Comparison of ENCODE assay signal across 16 cellular contexts in genomic region chr1:33332881-33333280, GRCh38. TPM values are rescaled to one million over a fixed set of nuclear protein-coding genes. Genes with fewer than 3 reads are reported as not detected.
DNase-seq lines count a peak whose midpoint lies in the region; ATAC-seq, FAIRE-seq and TF ChIP-seq lines count a peak whose summit lies in the region.
"Had no signal": no experiment of that assay in that cellular context is flagged by ENCODE, and none has a peak within 500 bp of the region (broad histone marks: within the 10 kb centered on the region; RNA-seq: fewer than 3 reads in every experiment).

No MANE protein-coding gene starts in this region.

- H3K79me2 ChIP-seq in astrocyte (ENCODE audit: insufficient read depth, low read length): peaks cover 93% of the 10 kb centered on the region

- DNase-seq in Ammon's horn (ENCODE audit: low spot score): peak; percentile 55
- no peak for DNase-seq in astrocyte (ENCODE audit: low read depth)
- peak; percentile 30 for DNase-seq in iris pigment epithelial cell (ENCODE audit: low read depth)
- DNase-seq in NCI-H82 (lab: John Stamatoyannopoulos, UW): no peak
- DNase-seq in GDM1 (lab: John Stamatoyannopoulos, UW): no peak
- DNase-seq: activated CD4-positive, alpha-beta memory T cell treated with anti-CD3 and anti-CD28 coated beads for 36 hours; activated naive CD8-positive, alpha-beta T cell treated with anti-CD3 and anti-CD28 coated beads, Interleukin-2, amount 10 ng/mL, durations not matched to agents 7 days and 5 days; MV-4-11; NCI-H2227 treated with DMSO at 0.1 percent for 48 hours; T-helper 17 cell had no signal

- TF ChIP-seq CTCF in astrocyte (IDR thresholded peaks at IDR 0.05; ENCODE audit: insufficient read depth, low read depth, low read length): no peak

- H3K36me3 ChIP-seq in astrocyte (ENCODE audit: insufficient read depth, low read length) (peaks cover 74% of the 10 kb centered on the region), rectal smooth muscle tissue (ENCODE audit: control insufficient read depth, insufficient read depth, low read length) (peaks cover 41% of the 10 kb centered on the region)

- no peaks in the 10 kb centered on the region for H3K9me3 ChIP-seq in astrocyte (ENCODE audit: insufficient read depth, low read depth, low read length)

- H3K27me3 ChIP-seq in astrocyte (ENCODE audit: insufficient read depth, low read length) (no peaks in the 10 kb centered on the region), rectal smooth muscle tissue (ENCODE audit: control insufficient read depth, insufficient read depth, low read length) (no peaks in the 10 kb centered on the region)

- no peak overlapping the region for H3K4me2 ChIP-seq in astrocyte (ENCODE audit: low read length)

- peak overlapping the region; percentile 37 for H3K9ac ChIP-seq in astrocyte (ENCODE audit: low read length)
- H3K9ac ChIP-seq in rectal smooth muscle tissue (ENCODE audit: low read length): no peak overlapping the region

- no peak for FAIRE-seq in astrocyte (lab: Jason Lieb, UNC)
- FAIRE-seq: H54 had no signal

- peak overlapping the region; percentile 44 for H3K27ac ChIP-seq in astrocyte (ENCODE audit: low read depth, low read length)
- H3K27ac ChIP-seq in rectal smooth muscle tissue (ENCODE audit: low read depth, low read length): peak overlapping the region; percentile 41

- H4K20me1 ChIP-seq in astrocyte (ENCODE audit: insufficient read depth, low read length): peaks cover 100% of the 10 kb centered on the region

- H3K36me3 Mint-ChIP-seq in astrocyte (ENCODE audit: low read depth, unreplicated experiment): peaks cover 51% of the 10 kb centered on the region

- H3K4me3 ChIP-seq in astrocyte (ENCODE audit: insufficient read depth, low read depth, low read length) (no peak overlapping the region), rectal smooth muscle tissue (ENCODE audit: low read length) (no peak overlapping the region)

- ATAC-seq in HG02970 (IDR thresholded peaks at IDR 0.05; ENCODE audit: low FRiP score, unreplicated experiment): no peak
- ATAC-seq in GM19455 (IDR thresholded peaks at IDR 0.05; ENCODE audit: unreplicated experiment): no peak
- ATAC-seq: T-helper 17 cell had no signal

- H3K27me3 Mint-ChIP-seq in astrocyte (ENCODE audit: low read depth, unreplicated experiment): no peaks in the 10 kb centered on the region
- H3K27me3 Mint-ChIP-seq: activated CD4-positive, alpha-beta memory T cell treated with anti-CD3 and anti-CD28 coated beads for 36 hours; activated naive CD8-positive, alpha-beta T cell treated with anti-CD3 and anti-CD28 coated beads, Interleukin-2, amount 10 ng/mL, durations not matched to agents 7 days and 5 days; T-helper 17 cell had no signal

- no peaks in the 10 kb centered on the region for H3K9me3 Mint-ChIP-seq in astrocyte (ENCODE audit: unreplicated experiment)
- H3K9me3 Mint-ChIP-seq: activated CD4-positive, alpha-beta memory T cell treated with anti-CD3 and anti-CD28 coated beads for 36 hours; activated naive CD8-positive, alpha-beta T cell treated with anti-CD3 and anti-CD28 coated beads, Interleukin-2, amount 10 ng/mL, durations not matched to agents 7 days and 5 days had no signal

- H3K4me1 Mint-ChIP-seq in astrocyte (ENCODE audit: low read depth, unreplicated experiment): peaks cover 85% of the 10 kb centered on the region

- H2AFZ ChIP-seq in astrocyte (ENCODE audit: low read depth, low read length): no peak overlapping the region

- peak overlapping the region; percentile 55 for H3K27ac Mint-ChIP-seq in astrocyte (ENCODE audit: unreplicated experiment)
- H3K27ac Mint-ChIP-seq: activated CD4-positive, alpha-beta memory T cell treated with anti-CD3 and anti-CD28 coated beads for 36 hours; activated naive CD8-positive, alpha-beta T cell treated with anti-CD3 and anti-CD28 coated beads, Interleukin-2, amount 10 ng/mL, durations not matched to agents 7 days and 5 days; T-helper 17 cell had no signal

- H3K4me1 ChIP-seq in astrocyte (ENCODE audit: insufficient read depth, low read length): peaks cover 51% of the 10 kb centered on the region
- peaks cover 39% of the 10 kb centered on the region for H3K4me1 ChIP-seq in rectal smooth muscle tissue (ENCODE audit: control insufficient read depth, insufficient read depth, low read length)

- no peak overlapping the region for H3K4me3 Mint-ChIP-seq in astrocyte (ENCODE audit: unreplicated experiment)
- H3K4me3 Mint-ChIP-seq: activated CD4-positive, alpha-beta memory T cell treated with anti-CD3 and anti-CD28 coated beads for 36 hours; activated naive CD8-positive, alpha-beta T cell treated with anti-CD3 and anti-CD28 coated beads, Interleukin-2, amount 10 ng/mL, durations not matched to agents 7 days and 5 days; T-helper 17 cell had no signal

RNA-seq across cellular contexts. Expression of gene A3GALT2, which starts 12.0 kb away (rescaled TPM):
- not detected in 2 replicates for total RNA-seq in astrocyte
- total RNA-seq: activated CD4-positive, alpha-beta memory T cell treated with anti-CD3 and anti-CD28 coated beads for 36 hours; Daoy; mucosa of gallbladder had no signal

Comparison
In these comparisons a context has a peak if more than half of its experiments do, and no peak if none do; other contexts are left out.
1. DNase-seq: peak in Ammon's horn (single experiment) and iris pigment epithelial cell (single experiment); none in astrocyte (single experiment), NCI-H82 (single experiment) and GDM1 (single experiment).